In genomic region chrY:16060686-16061085, GRCh38 we compare ENCODE assay signal across 33 cellular contexts.
"Had no signal": no experiment of that assay in that cellular context is flagged by ENCODE, and none has a peak within 500 bp of the region (broad histone marks: within the 10 kb centered on the region; RNA-seq: fewer than 3 reads in every experiment).

No MANE protein-coding gene starts in this region.

- DNase-seq: activated B cell treated with CpG ODN at 0.5 μM for 24 hours; activated CD4-positive, alpha-beta memory T cell treated with anti-CD3 and anti-CD28 coated beads for 36 hours; activated CD4-positive, alpha-beta T cell treated with anti-CD3 and anti-CD28 coated beads for 4 hours; activated CD4-positive, alpha-beta T cell treated with anti-CD3 and anti-CD28 coated beads, Interleukin-2, amount 10 ng/mL, durations not matched to agents 24 days and 14 days; activated CD4-positive, alpha-beta T cell treated with anti-CD3 and anti-CD28 coated beads, Interleukin-2, amount 50 U/mL, for 1 hour; activated CD4-positive, alpha-beta T cell treated with anti-CD3 and anti-CD28 coated beads, Interleukin-2, amount 50 U/mL, for 4 hours; activated CD4-positive, CD25-positive, alpha-beta regulatory T cell treated with anti-CD3 and anti-CD28 coated beads, Interleukin-2, amount 50 U/mL, for 72 hours; activated CD8-positive, alpha-beta memory T cell treated with anti-CD3 and anti-CD28 coated beads, Interleukin-2, amount 50 U/mL, for 4 hours; activated CD8-positive, alpha-beta T cell treated with anti-CD3 and anti-CD28 coated beads for 36 hours; activated effector memory CD4-positive, alpha-beta T cell treated with Interleukin-2 at 50 U/mL for 16 hours; activated gamma-delta T cell; activated naive CD4-positive, alpha-beta T cell treated with anti-CD3 and anti-CD28 coated beads, Interleukin-2, amount 10 ng/mL, durations not matched to agents 7 days and 5 days; activated naive CD4-positive, alpha-beta T cell treated with Interleukin-2 at 50 U/mL for 16 hours; activated naive CD8-positive, alpha-beta T cell treated with anti-CD3 and anti-CD28 coated beads, Interleukin-2, amount 10 ng/mL, durations not matched to agents 7 days and 5 days; activated naive CD8-positive, alpha-beta T cell treated with anti-CD3 and anti-CD28 coated beads, Interleukin-2, amount 50 U/mL, for 24 hours; activated T-cell treated with anti-CD3 and anti-CD28 coated beads for 4 hours; activated T-cell treated with anti-CD3 and anti-CD28 coated beads, Interleukin-2, amount 50 U/mL, for 1 hour; activated T-cell treated with anti-CD3 and anti-CD28 coated beads, Interleukin-2, amount 50 U/mL, for 4 hours; activated T-cell treated with anti-CD3 and anti-CD28 coated beads, Interleukin-2, amount 50 U/mL, for 72 hours; amygdala; anterior cingulate cortex; caudate nucleus; T-helper 1 cell; T-helper 2 cell; T-helper 9 cell had no signal

- H3K9me3 Mint-ChIP-seq: activated CD4-positive, alpha-beta memory T cell treated with anti-CD3 and anti-CD28 coated beads for 36 hours; activated CD4-positive, alpha-beta T cell treated with anti-CD3 and anti-CD28 coated beads, Interleukin-2, amount 10 ng/mL, durations not matched to agents 24 days and 14 days; activated naive CD4-positive, alpha-beta T cell treated with anti-CD3 and anti-CD28 coated beads, Interleukin-2, amount 10 ng/mL, durations not matched to agents 7 days and 5 days; activated naive CD4-positive, alpha-beta T cell treated with anti-CD3 and anti-CD28 coated beads, Interleukin-2, amount 50 U/mL, for 24 hours; activated naive CD8-positive, alpha-beta T cell treated with anti-CD3 and anti-CD28 coated beads, Interleukin-2, amount 10 ng/mL, durations not matched to agents 7 days and 5 days; activated naive CD8-positive, alpha-beta T cell treated with anti-CD3 and anti-CD28 coated beads, Interleukin-2, amount 50 U/mL, for 24 hours; activated T-cell treated with anti-CD3 and anti-CD28 coated beads, Interleukin-2, amount 50 U/mL, for 4 hours; brain; T-helper 1 cell treated with Interleukin-12 subunit alpha and Interleukin-12 subunit beta and Interleukin-4 antibody, amounts not matched to agents 30 μg/mL and 1 μg/mL, for 36 hours; T-helper 2 cell treated with Interferon-gamma antibody and Interleukin-4, amounts not matched to agents 5 μg/mL and 100 μg/mL, for 36 hours had no signal

- H3K4me1 Mint-ChIP-seq: activated B cell treated with CpG ODN at 0.5 μM for 24 hours; activated CD4-positive, alpha-beta T cell treated with anti-CD3 and anti-CD28 coated beads, Interleukin-2, amount 10 ng/mL, durations not matched to agents 24 days and 14 days; activated naive CD4-positive, alpha-beta T cell treated with anti-CD3 and anti-CD28 coated beads, Interleukin-2, amount 10 ng/mL, durations not matched to agents 7 days and 5 days; activated naive CD4-positive, alpha-beta T cell treated with anti-CD3 and anti-CD28 coated beads, Interleukin-2, amount 50 U/mL, for 24 hours; activated naive CD8-positive, alpha-beta T cell treated with anti-CD3 and anti-CD28 coated beads, Interleukin-2, amount 10 ng/mL, durations not matched to agents 7 days and 5 days; activated naive CD8-positive, alpha-beta T cell treated with anti-CD3 and anti-CD28 coated beads, Interleukin-2, amount 50 U/mL, for 24 hours; brain; central memory CD8-positive, alpha-beta T cell had no signal

- ATAC-seq: activated CD8-positive, alpha-beta T cell treated with anti-CD3 and anti-CD28 coated beads for 36 hours; activated naive CD8-positive, alpha-beta T cell treated with anti-CD3 and anti-CD28 coated beads, Interleukin-2, amount 50 U/mL, for 24 hours; activated T-cell treated with anti-CD3 and anti-CD28 coated beads, Interleukin-2, amount 50 U/mL, for 4 hours; activated T-cell treated with anti-CD3 and anti-CD28 coated beads, Interleukin-2, amount 50 U/mL, for 72 hours had no signal

- H3K4me3 Mint-ChIP-seq: activated B cell treated with CpG ODN at 0.5 μM for 24 hours; activated CD4-positive, alpha-beta memory T cell treated with anti-CD3 and anti-CD28 coated beads for 36 hours; activated CD4-positive, alpha-beta T cell treated with anti-CD3 and anti-CD28 coated beads, Interleukin-2, amount 10 ng/mL, durations not matched to agents 24 days and 14 days; activated CD8-positive, alpha-beta T cell treated with anti-CD3 and anti-CD28 coated beads for 36 hours; activated naive CD4-positive, alpha-beta T cell treated with anti-CD3 and anti-CD28 coated beads, Interleukin-2, amount 10 ng/mL, durations not matched to agents 7 days and 5 days; activated naive CD4-positive, alpha-beta T cell treated with anti-CD3 and anti-CD28 coated beads, Interleukin-2, amount 50 U/mL, for 24 hours; activated naive CD8-positive, alpha-beta T cell; activated naive CD8-positive, alpha-beta T cell treated with anti-CD3 and anti-CD28 coated beads, Interleukin-2, amount 10 ng/mL, durations not matched to agents 7 days and 5 days; activated naive CD8-positive, alpha-beta T cell treated with anti-CD3 and anti-CD28 coated beads, Interleukin-2, amount 50 U/mL, for 24 hours; activated T-cell treated with anti-CD3 and anti-CD28 coated beads, Interleukin-2, amount 50 U/mL, for 4 hours; activated T-cell treated with anti-CD3 and anti-CD28 coated beads, Interleukin-2, amount 50 U/mL, for 72 hours; activated T-helper 1 cell treated with anti-CD3 and anti-CD28 coated beads, Interleukin-12 subunit alpha, Interleukin-12 subunit beta, Interleukin-2, Interleukin-4 antibody, amounts not matched to agents 30 ng/mL and 10 ng/mL and 1 ng/mL, durations not matched to agents 14 hours and 24 hours and 36 hours; brain; central memory CD8-positive, alpha-beta T cell; T-helper 1 cell treated with Interleukin-12 subunit alpha and Interleukin-12 subunit beta and Interleukin-4 antibody, amounts not matched to agents 30 μg/mL and 1 μg/mL, for 36 hours; T-helper 2 cell treated with Interferon-gamma antibody and Interleukin-4, amounts not matched to agents 5 μg/mL and 100 μg/mL, for 36 hours had no signal

- H3K27ac Mint-ChIP-seq: activated B cell treated with CpG ODN at 0.5 μM for 24 hours; activated CD4-positive, alpha-beta memory T cell treated with anti-CD3 and anti-CD28 coated beads for 36 hours; activated CD4-positive, alpha-beta T cell treated with anti-CD3 and anti-CD28 coated beads, Interleukin-2, amount 10 ng/mL, durations not matched to agents 24 days and 14 days; activated CD8-positive, alpha-beta T cell treated with anti-CD3 and anti-CD28 coated beads for 36 hours; activated naive CD4-positive, alpha-beta T cell treated with anti-CD3 and anti-CD28 coated beads, Interleukin-2, amount 10 ng/mL, durations not matched to agents 7 days and 5 days; activated naive CD4-positive, alpha-beta T cell treated with anti-CD3 and anti-CD28 coated beads, Interleukin-2, amount 50 U/mL, for 24 hours; activated naive CD8-positive, alpha-beta T cell; activated naive CD8-positive, alpha-beta T cell treated with anti-CD3 and anti-CD28 coated beads, Interleukin-2, amount 10 ng/mL, durations not matched to agents 7 days and 5 days; activated naive CD8-positive, alpha-beta T cell treated with anti-CD3 and anti-CD28 coated beads, Interleukin-2, amount 50 U/mL, for 24 hours; activated T-cell treated with anti-CD3 and anti-CD28 coated beads, Interleukin-2, amount 50 U/mL, for 72 hours; activated T-helper 1 cell treated with anti-CD3 and anti-CD28 coated beads, Interleukin-12 subunit alpha, Interleukin-12 subunit beta, Interleukin-2, Interleukin-4 antibody, amounts not matched to agents 30 ng/mL and 10 ng/mL and 1 ng/mL, durations not matched to agents 14 hours and 24 hours and 36 hours; activated T-helper 2 cell treated with anti-CD3 and anti-CD28 coated beads, Interferon-gamma antibody, Interleukin-2, Interleukin-4, amounts not matched to agents 10 μg/mL and 5 μg/mL and 100 μg/mL, durations not matched to agents 14 hours and 24 hours and 36 hours; brain; T-helper 1 cell treated with Interleukin-12 subunit alpha and Interleukin-12 subunit beta and Interleukin-4 antibody, amounts not matched to agents 30 μg/mL and 1 μg/mL, for 36 hours; T-helper 2 cell treated with Interferon-gamma antibody and Interleukin-4, amounts not matched to agents 5 μg/mL and 100 μg/mL, for 36 hours had no signal

- H3K27me3 Mint-ChIP-seq: activated B cell treated with CpG ODN at 0.5 μM for 24 hours; activated CD4-positive, alpha-beta memory T cell treated with anti-CD3 and anti-CD28 coated beads for 36 hours; activated CD4-positive, alpha-beta T cell treated with anti-CD3 and anti-CD28 coated beads, Interleukin-2, amount 10 ng/mL, durations not matched to agents 24 days and 14 days; activated CD8-positive, alpha-beta T cell treated with anti-CD3 and anti-CD28 coated beads for 36 hours; activated naive CD4-positive, alpha-beta T cell treated with anti-CD3 and anti-CD28 coated beads, Interleukin-2, amount 10 ng/mL, durations not matched to agents 7 days and 5 days; activated naive CD4-positive, alpha-beta T cell treated with anti-CD3 and anti-CD28 coated beads, Interleukin-2, amount 50 U/mL, for 24 hours; activated naive CD8-positive, alpha-beta T cell; activated naive CD8-positive, alpha-beta T cell treated with anti-CD3 and anti-CD28 coated beads, Interleukin-2, amount 10 ng/mL, durations not matched to agents 7 days and 5 days; activated naive CD8-positive, alpha-beta T cell treated with anti-CD3 and anti-CD28 coated beads, Interleukin-2, amount 50 U/mL, for 24 hours; brain; central memory CD8-positive, alpha-beta T cell had no signal

- H3K36me3 Mint-ChIP-seq: activated CD4-positive, alpha-beta memory T cell treated with anti-CD3 and anti-CD28 coated beads for 36 hours; activated naive CD4-positive, alpha-beta T cell treated with anti-CD3 and anti-CD28 coated beads, Interleukin-2, amount 10 ng/mL, durations not matched to agents 7 days and 5 days; activated naive CD4-positive, alpha-beta T cell treated with anti-CD3 and anti-CD28 coated beads, Interleukin-2, amount 50 U/mL, for 24 hours; activated naive CD8-positive, alpha-beta T cell; activated naive CD8-positive, alpha-beta T cell treated with anti-CD3 and anti-CD28 coated beads, Interleukin-2, amount 10 ng/mL, durations not matched to agents 7 days and 5 days; brain had no signal
